In genomic region chr1:81287681-81288080, GRCh38 we compare ENCODE assay signal across 23 cellular contexts.
"Had no signal": no experiment of that assay in that cellular context is flagged by ENCODE, and none has a peak within 500 bp of the region (broad histone marks: within the 10 kb centered on the region; RNA-seq: fewer than 3 reads in every experiment).

No MANE protein-coding gene starts in this region.

- H3K9ac ChIP-seq: neural progenitor cell, parathyroid adenoma had no signal

- H3K27me3 ChIP-seq: esophagus muscularis mucosa, neural progenitor cell, right atrium auricular region, testis, tibial artery had no signal

- H2AFZ ChIP-seq: neural progenitor cell, parathyroid adenoma had no signal

- H3K27ac ChIP-seq: esophagus muscularis mucosa, neural progenitor cell, parathyroid adenoma, right atrium auricular region, testis, tibial artery had no signal

- H3K4me2 ChIP-seq: neural progenitor cell, smooth muscle cell had no signal

- H3K79me2 ChIP-seq: parathyroid adenoma had no signal

- H3K36me3 ChIP-seq: esophagus muscularis mucosa, neural progenitor cell, right atrium auricular region, tibial artery had no signal

- H3K4me3 ChIP-seq: esophagus muscularis mucosa, neural progenitor cell, right atrium auricular region, smooth muscle cell, testis, tibial artery had no signal

- H3K9me3 ChIP-seq: esophagus muscularis mucosa, right atrium auricular region, testis, tibial artery had no signal

- DNase-seq: cerebellar nuclear complex; dermis blood vessel endothelial cell; effector memory CD4-positive, alpha-beta T cell; hypothalamus; immature natural killer cell; kidney; mesendoderm; midbrain; naive thymus-derived CD4-positive, alpha-beta T cell; stimulated activated CD4-positive, alpha-beta T cell treated with anti-CD3 and anti-CD28 coated beads, Interleukin-12 subunit alpha, Interleukin-12 subunit beta, amount 100 ng/mL, for 4 hours; stimulated activated CD4-positive, alpha-beta T cell treated with anti-CD3 and anti-CD28 coated beads, Interleukin-1b, Interleukin-23, amount 100 ng/mL, for 48 hours; stimulated activated CD4-positive, alpha-beta T cell treated with anti-CD3 and anti-CD28 coated beads, Interleukin-4, amount 100 ng/mL, for 1 hour; stimulated activated CD8-positive, alpha-beta memory T cell treated with anti-CD3 and anti-CD28 coated beads, Interleukin-4, amount 100 ng/mL, for 48 hours; stimulated activated naive CD4-positive, alpha-beta T cell; stimulated activated naive CD8-positive, alpha-beta T cell treated with anti-CD3 and anti-CD28 coated beads, Interleukin-15, amount 100 ng/mL, for 72 hours; substantia nigra; testis; tibial artery had no signal

- H3K4me1 ChIP-seq: esophagus muscularis mucosa, parathyroid adenoma, right atrium auricular region, testis had no signal
